19 cellular contexts compared by ENCODE assay signal in genomic region chr11:113551645-113552044, GRCh38.
"Had no signal": no experiment of that assay in that cellular context is flagged by ENCODE, and none has a peak within 500 bp of the region (broad histone marks: within the 10 kb centered on the region; RNA-seq: fewer than 3 reads in every experiment).

No MANE protein-coding gene starts in this region.

- H3K4me3 ChIP-seq: dorsolateral prefrontal cortex, heart left ventricle, lung, pancreas, prostate gland, right lobe of liver, tibial artery had no signal

- H3K4me1 ChIP-seq: pancreas, prostate gland, right lobe of liver had no signal

- DNase-seq: cortex of kidney; dorsolateral prefrontal cortex; effector CD8-positive, alpha-beta T cell; heart left ventricle; hippocampal formation; left colon; left ventricle myocardium superior; mesenchymal stem cell; naive B cell; occipital lobe; pancreas; retina; right lobe of liver; stimulated activated CD4-positive, alpha-beta T cell treated with anti-CD3 and anti-CD28 coated beads, Interleukin-4, amount 100 ng/mL, for 1 hour; stimulated activated CD8-positive, alpha-beta memory T cell treated with anti-CD3 and anti-CD28 coated beads, Interleukin-4, amount 100 ng/mL, for 48 hours; stimulated activated naive CD8-positive, alpha-beta T cell treated with anti-CD3 and anti-CD28 coated beads, Interleukin-15, Interleukin-2, amounts not matched to agents 100 U/mL and 50 U/mL, for 24 hours; tibial artery had no signal

- H3K27ac ChIP-seq: dorsolateral prefrontal cortex, heart left ventricle, pancreas, prostate gland, right lobe of liver, tibial artery had no signal

- H3K36me3 ChIP-seq: heart left ventricle, pancreas, prostate gland, right lobe of liver, tibial artery had no signal

- H3K27me3 ChIP-seq: right lobe of liver had no signal

- H3K9me3 ChIP-seq: heart left ventricle, pancreas, prostate gland, right lobe of liver, tibial artery had no signal
